Comparison of ENCODE assay signal across 2 cellular contexts in the genomic region with DNA sequence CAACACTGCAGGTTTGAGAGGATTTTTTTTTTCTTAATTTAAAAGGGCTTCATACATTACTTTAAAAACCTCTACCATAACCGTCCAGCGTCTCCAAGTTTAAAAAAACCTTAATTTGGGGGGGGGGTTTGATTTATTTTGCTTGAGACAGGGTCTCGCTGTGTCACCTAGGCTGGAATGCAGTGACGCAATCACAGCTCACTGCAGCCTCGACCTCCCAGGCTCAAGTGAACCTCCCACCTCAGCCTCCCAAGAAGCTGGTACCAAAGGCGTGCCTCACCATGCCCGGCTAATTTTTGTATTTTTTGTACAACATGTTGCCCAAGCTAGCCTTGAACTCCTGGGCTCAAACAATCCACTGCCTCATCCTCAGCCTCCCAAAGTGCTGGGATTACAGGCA.
TF ChIP-seq lines count a peak whose summit lies in the region.

No MANE protein-coding gene starts in this region.

TF ChIP-seq in IMR-90, 13 proteins besides CTCF, POLR2A, EP300 and RAD21:
- TF ChIP-seq BHLHE40 (IDR thresholded peaks at IDR 0.05; ENCODE audit: low read depth, low read length) = no peak
- no peak for TF ChIP-seq FOS (IDR thresholded peaks at IDR 0.05; ENCODE audit: low read depth, low read length)
- peak; percentile 56 for TF ChIP-seq CEBPB (IDR thresholded peaks at IDR 0.05; ENCODE audit: low read depth, low read length)

TF ChIP-seq in H1, 55 proteins besides CTCF, POLR2A, EP300 and RAD21:
- TF ChIP-seq RBBP5 (IDR thresholded peaks at IDR 0.05; ENCODE audit: borderline replicate concordance, low read depth, low read length) (no peak), CEBPB (IDR thresholded peaks at IDR 0.05; ENCODE audit: low read depth, low read length) (peak; percentile 47; the same call in 1 of the 2 replicates)
